In the genomic region with DNA sequence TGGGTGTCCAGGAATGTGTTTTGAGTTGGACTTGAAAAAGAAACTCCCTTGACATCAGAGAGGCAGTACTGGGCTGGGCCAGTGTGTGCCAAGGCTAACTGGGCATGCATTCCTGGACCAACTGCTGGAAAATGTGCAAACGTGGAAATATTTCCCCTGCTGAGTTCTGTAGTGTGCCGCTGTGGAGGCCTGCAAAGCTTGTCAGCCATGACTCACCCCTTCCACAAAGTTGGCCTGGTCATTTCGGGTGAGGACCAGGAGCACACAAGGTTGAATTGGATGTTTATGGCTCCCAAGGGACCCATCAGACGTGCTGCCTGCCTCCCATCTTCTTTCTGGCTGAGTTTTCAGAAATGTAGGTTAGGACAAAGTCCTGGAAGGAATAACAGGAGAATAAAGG, we compare ENCODE assay signal across 10 cellular contexts.
DNase-seq lines count a peak whose midpoint lies in the region; ATAC-seq and TF ChIP-seq lines count a peak whose summit lies in the region.
"Had no signal": no experiment of that assay in that cellular context is flagged by ENCODE, and none has a peak within 500 bp of the region (broad histone marks: within the 10 kb centered on the region; RNA-seq: fewer than 3 reads in every experiment).

No MANE protein-coding gene starts in this region.

- no peak overlapping the region for H3K27ac Mint-ChIP-seq in natural killer cell treated with Interleukin-12 subunit alpha and Interleukin-12 subunit beta and Interleukin-15 and Interleukin-18, amount 100 ng/mL, for 72 hours
- no peak overlapping the region for H3K27ac Mint-ChIP-seq in natural killer cell

- no peaks in the 10 kb centered on the region for H3K27me3 ChIP-seq in brain microvascular endothelial cell (replicated peaks)

- no peaks in the 10 kb centered on the region for H3K36me3 ChIP-seq in brain microvascular endothelial cell (replicated peaks)

- H3K27ac ChIP-seq in brain microvascular endothelial cell, result no peak overlapping the region
- H3K27ac ChIP-seq: parathyroid adenoma had no signal

- peaks cover 13 to 14% of the 10 kb centered on the region in 2 donors for H3K27me3 Mint-ChIP-seq in natural killer cell treated with Interleukin-12 subunit alpha and Interleukin-12 subunit beta and Interleukin-15 and Interleukin-18, amount 100 ng/mL, for 72 hours
- peaks cover 0 to 21% of the 10 kb centered on the region in 2 donors for H3K27me3 Mint-ChIP-seq in natural killer cell (ENCODE audit: low read depth in 2 of 2)

- H3K4me1 Mint-ChIP-seq in natural killer cell treated with Interleukin-12 subunit alpha and Interleukin-12 subunit beta and Interleukin-15 and Interleukin-18, amount 100 ng/mL, for 72 hours (ENCODE audit: low read depth in 2 of 2), result no peaks in the 10 kb centered on the region
- H3K4me1 Mint-ChIP-seq in natural killer cell, result no peaks in the 10 kb centered on the region

- no peak for DNase-seq in natural killer cell treated with Interleukin-12 subunit alpha and Interleukin-12 subunit beta and Interleukin-15 and Interleukin-18, amount 100 ng/mL, for 72 hours (ENCODE audit: low spot score)
- DNase-seq in natural killer cell (no peak), brain microvascular endothelial cell (peak; percentile 66), mucosa of gallbladder (ENCODE audit: low spot score) (peak; percentile 46), middle frontal gyrus (ENCODE audit: extremely low spot score, low spot score) (no peak), cerebellum (ENCODE audit: low spot score) (no peak)
- DNase-seq: Right ventricle myocardium superior had no signal

- H3K4me3 Mint-ChIP-seq in natural killer cell treated with Interleukin-12 subunit alpha and Interleukin-12 subunit beta and Interleukin-15 and Interleukin-18, amount 100 ng/mL, for 72 hours, result no peak overlapping the region
- H3K4me3 Mint-ChIP-seq in natural killer cell, result no peak overlapping the region

- no peak overlapping the region for H3K4me3 ChIP-seq in brain microvascular endothelial cell (ENCODE audit: low read depth, low read length)

- ATAC-seq in natural killer cell treated with Interleukin-12 subunit alpha and Interleukin-12 subunit beta and Interleukin-15 and Interleukin-18, amount 100 ng/mL, for 72 hours, result peak; percentile 7 to 47
- ATAC-seq in natural killer cell, result no peak
- no peak for ATAC-seq in GM18870 (IDR thresholded peaks at IDR 0.05; ENCODE audit: unreplicated experiment)
- ATAC-seq in GM18517 (IDR thresholded peaks at IDR 0.05; ENCODE audit: unreplicated experiment), result no peak

- in situ Hi-C loops in brain microvascular endothelial cell (cut with HindIII; ENCODE audit: low pct_ligation_motif_present, low sequenced_read_pairs), result no loop called here

- no peaks in the 10 kb centered on the region for H3K36me3 Mint-ChIP-seq in natural killer cell treated with Interleukin-12 subunit alpha and Interleukin-12 subunit beta and Interleukin-15 and Interleukin-18, amount 100 ng/mL, for 72 hours
- H3K36me3 Mint-ChIP-seq in natural killer cell, result no peaks in the 10 kb centered on the region

- H3K9me3 Mint-ChIP-seq in natural killer cell treated with Interleukin-12 subunit alpha and Interleukin-12 subunit beta and Interleukin-15 and Interleukin-18, amount 100 ng/mL, for 72 hours, result no peaks in the 10 kb centered on the region
- H3K9me3 Mint-ChIP-seq in natural killer cell, result no peaks in the 10 kb centered on the region

- TF ChIP-seq CTCF in natural killer cell (IDR thresholded peaks at IDR 0.05), result no peak
- no peak for TF ChIP-seq CTCF in brain microvascular endothelial cell (IDR thresholded peaks at IDR 0.05; ENCODE audit: low read depth, low read length, missing control alignments)

- intact Hi-C loops in natural killer cell (cut with micrococcal nuclease), result no loop called here

Comparison
In these comparisons a context has a peak if more than half of its experiments do, and no peak if none do; other contexts are left out.
1. ATAC-seq: peak in natural killer cell treated with Interleukin-12 subunit alpha and Interleukin-12 subunit beta and Interleukin-15 and Interleukin-18, amount 100 ng/mL, for 72 hours (2 of 2); none in natural killer cell (0 of 3), GM18870 (single experiment) and GM18517 (single experiment).
2. DNase-seq: peak in brain microvascular endothelial cell (single experiment) and mucosa of gallbladder (single experiment); none in natural killer cell treated with Interleukin-12 subunit alpha and Interleukin-12 subunit beta and Interleukin-15 and Interleukin-18, amount 100 ng/mL, for 72 hours (single experiment), natural killer cell (single experiment), middle frontal gyrus (single experiment) and cerebellum (single experiment).